7 cellular contexts compared by ENCODE assay signal in the genomic region with DNA sequence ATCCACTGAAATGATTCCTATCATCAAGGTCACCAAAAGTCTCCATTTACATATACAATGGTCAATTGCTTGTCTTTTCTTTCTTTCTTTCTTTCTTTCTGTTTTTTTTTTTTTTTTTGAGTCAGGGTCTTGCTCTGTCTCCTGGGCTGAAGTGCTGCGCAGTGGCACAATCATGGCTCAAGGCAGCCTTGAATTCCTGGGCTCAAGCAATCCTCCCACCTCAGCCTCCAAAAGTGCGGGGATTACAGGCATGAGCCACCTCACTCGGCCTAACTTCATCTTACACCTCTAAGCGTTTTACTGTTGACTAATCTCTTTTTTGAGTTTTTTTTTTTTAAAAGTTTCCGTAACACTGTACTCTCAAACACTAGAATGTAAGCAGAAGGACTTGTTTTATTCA. TPM values are rescaled to one million over a fixed set of nuclear protein-coding genes. Genes with fewer than 3 reads are reported as not detected.
A peak's percentile ranks its signal among the peaks of the same experiment; 100 is the strongest.
DNase-seq lines count a peak whose midpoint lies in the region; ATAC-seq lines count a peak whose summit lies in the region.

No MANE protein-coding gene starts in this region.

- H3K9me3 ChIP-seq in HUES48 (ENCODE audit: control insufficient read depth, insufficient read depth, low read length) (no peaks in the 10 kb centered on the region), iPS-15b (ENCODE audit: control insufficient read depth, insufficient read depth, low read length) (no peaks in the 10 kb centered on the region)

- no peak overlapping the region for H3K27ac ChIP-seq in HUES48 (ENCODE audit: low read depth, low read length)

- H3K9ac ChIP-seq in HUES48 (ENCODE audit: low read depth, low read length) (peak overlapping the region; percentile 87), iPS-15b (ENCODE audit: low read depth, low read length) (peak overlapping the region; percentile 96)

- H3K27me3 Mint-ChIP-seq in activated T-helper 1 cell treated with anti-CD3 and anti-CD28 coated beads, Interleukin-12 subunit alpha, Interleukin-12 subunit beta, Interleukin-2, Interleukin-4 antibody, amounts not matched to agents 30 ng/mL and 10 ng/mL and 1 ng/mL, durations not matched to agents 14 hours and 24 hours and 36 hours (ENCODE audit: insufficient read depth) = peaks cover 2% of the 10 kb centered on the region
- H3K27me3 Mint-ChIP-seq in stimulated activated memory B cell treated with anti-CD40 and anti-IgM and Interleukin-4, amounts not matched to agents 10 μg/mL and 1 μg/mL and 100 μg/mL, for 72 hours = no peaks in the 10 kb centered on the region

- H3K4me1 ChIP-seq in HUES48 (ENCODE audit: control insufficient read depth, insufficient read depth, low read length) = peaks cover 10% of the 10 kb centered on the region; the same call in 1 of the 2 replicates
- H3K4me1 ChIP-seq in iPS-15b (ENCODE audit: control insufficient read depth, insufficient read depth, low read length) = no peaks in the 10 kb centered on the region

- H3K36me3 ChIP-seq in HUES48 (ENCODE audit: control insufficient read depth, insufficient read depth, low read length) = peaks cover 47% of the 10 kb centered on the region
- peaks cover 6% of the 10 kb centered on the region for H3K36me3 ChIP-seq in iPS-15b (ENCODE audit: control insufficient read depth, insufficient read depth, low read length)

- H3K36me3 Mint-ChIP-seq in activated T-helper 1 cell treated with anti-CD3 and anti-CD28 coated beads, Interleukin-12 subunit alpha, Interleukin-12 subunit beta, Interleukin-2, Interleukin-4 antibody, amounts not matched to agents 30 ng/mL and 10 ng/mL and 1 ng/mL, durations not matched to agents 14 hours and 24 hours and 36 hours (ENCODE audit: low read depth) = peaks cover 17% of the 10 kb centered on the region
- peaks cover 12% of the 10 kb centered on the region for H3K36me3 Mint-ChIP-seq in stimulated activated memory B cell treated with anti-CD40 and anti-IgM and Interleukin-4, amounts not matched to agents 10 μg/mL and 1 μg/mL and 100 μg/mL, for 72 hours

- no peak for DNase-seq in activated T-helper 1 cell treated with anti-CD3 and anti-CD28 coated beads, Interleukin-12 subunit alpha, Interleukin-12 subunit beta, Interleukin-2, Interleukin-4 antibody, amounts not matched to agents 30 ng/mL and 10 ng/mL and 1 ng/mL, durations not matched to agents 14 hours and 24 hours and 36 hours (ENCODE audit: low spot score)
- no peak for DNase-seq in UCSD-AML1 (lab: John Stamatoyannopoulos, UW; ENCODE audit: unreplicated experiment)
- no peak for DNase-seq in stimulated activated naive CD4-positive, alpha-beta T cell (lab: John Stamatoyannopoulos, UW)

- no peak for ATAC-seq in stimulated activated memory B cell treated with anti-CD40 and anti-IgM and Interleukin-4, amounts not matched to agents 10 μg/mL and 1 μg/mL and 100 μg/mL, for 72 hours
- no peak for ATAC-seq in activated CD4-positive, CD25-positive, alpha-beta regulatory T cell treated with anti-CD3 and anti-CD28 coated beads, Interleukin-2, amount 50 U/mL, for 24 hours

- intact Hi-C loops in activated T-helper 1 cell treated with anti-CD3 and anti-CD28 coated beads, Interleukin-12 subunit alpha, Interleukin-12 subunit beta, Interleukin-2, Interleukin-4 antibody, amounts not matched to agents 30 ng/mL and 10 ng/mL and 1 ng/mL, durations not matched to agents 14 hours and 24 hours and 36 hours (cut with micrococcal nuclease) = loop anchor here (5.0 kb wide), 1 partner anchor 717 kb away; a partner anchor contains a TSS

- H3K4me3 ChIP-seq in HUES48 (ENCODE audit: low read depth, low read length) (peak overlapping the region; percentile 99), iPS-15b (ENCODE audit: low read depth, low read length) (peak overlapping the region; percentile 100)

- H3K9me3 Mint-ChIP-seq in activated T-helper 1 cell treated with anti-CD3 and anti-CD28 coated beads, Interleukin-12 subunit alpha, Interleukin-12 subunit beta, Interleukin-2, Interleukin-4 antibody, amounts not matched to agents 30 ng/mL and 10 ng/mL and 1 ng/mL, durations not matched to agents 14 hours and 24 hours and 36 hours = no peaks in the 10 kb centered on the region
- H3K9me3 Mint-ChIP-seq in stimulated activated memory B cell treated with anti-CD40 and anti-IgM and Interleukin-4, amounts not matched to agents 10 μg/mL and 1 μg/mL and 100 μg/mL, for 72 hours = no peaks in the 10 kb centered on the region

- H3K4me1 Mint-ChIP-seq in activated T-helper 1 cell treated with anti-CD3 and anti-CD28 coated beads, Interleukin-12 subunit alpha, Interleukin-12 subunit beta, Interleukin-2, Interleukin-4 antibody, amounts not matched to agents 30 ng/mL and 10 ng/mL and 1 ng/mL, durations not matched to agents 14 hours and 24 hours and 36 hours (ENCODE audit: low read depth) = peaks cover 33% of the 10 kb centered on the region
- H3K4me1 Mint-ChIP-seq in stimulated activated memory B cell treated with anti-CD40 and anti-IgM and Interleukin-4, amounts not matched to agents 10 μg/mL and 1 μg/mL and 100 μg/mL, for 72 hours = peaks cover 23% of the 10 kb centered on the region

- peak overlapping the region; percentile 98 for H3K4me3 Mint-ChIP-seq in activated T-helper 1 cell treated with anti-CD3 and anti-CD28 coated beads, Interleukin-12 subunit alpha, Interleukin-12 subunit beta, Interleukin-2, Interleukin-4 antibody, amounts not matched to agents 30 ng/mL and 10 ng/mL and 1 ng/mL, durations not matched to agents 14 hours and 24 hours and 36 hours
- peak overlapping the region; percentile 97 for H3K4me3 Mint-ChIP-seq in stimulated activated memory B cell treated with anti-CD40 and anti-IgM and Interleukin-4, amounts not matched to agents 10 μg/mL and 1 μg/mL and 100 μg/mL, for 72 hours

- H3K27me3 ChIP-seq in HUES48 (ENCODE audit: control insufficient read depth, insufficient read depth, low read length) (no peaks in the 10 kb centered on the region), iPS-15b (ENCODE audit: control insufficient read depth, insufficient read depth, low read length) (no peaks in the 10 kb centered on the region)

- peak overlapping the region; percentile 94 for H3K27ac Mint-ChIP-seq in activated T-helper 1 cell treated with anti-CD3 and anti-CD28 coated beads, Interleukin-12 subunit alpha, Interleukin-12 subunit beta, Interleukin-2, Interleukin-4 antibody, amounts not matched to agents 30 ng/mL and 10 ng/mL and 1 ng/mL, durations not matched to agents 14 hours and 24 hours and 36 hours
- H3K27ac Mint-ChIP-seq in stimulated activated memory B cell treated with anti-CD40 and anti-IgM and Interleukin-4, amounts not matched to agents 10 μg/mL and 1 μg/mL and 100 μg/mL, for 72 hours = peak overlapping the region; percentile 94

RNA-seq across cellular contexts. Expression of a gene that starts 0.9 kb away (rescaled TPM):
- total RNA-seq in activated T-helper 1 cell treated with anti-CD3 and anti-CD28 coated beads, Interleukin-12 subunit alpha, Interleukin-12 subunit beta, Interleukin-2, Interleukin-4 antibody, amounts not matched to agents 30 ng/mL and 10 ng/mL and 1 ng/mL, durations not matched to agents 14 hours and 24 hours and 36 hours = 128 and 145 TPM in 2 replicates

RNA-seq across cellular contexts. Expression of a gene that starts 9.4 kb away (rescaled TPM):
- 0.70 and 0.96 TPM in 2 replicates for total RNA-seq in activated T-helper 1 cell treated with anti-CD3 and anti-CD28 coated beads, Interleukin-12 subunit alpha, Interleukin-12 subunit beta, Interleukin-2, Interleukin-4 antibody, amounts not matched to agents 30 ng/mL and 10 ng/mL and 1 ng/mL, durations not matched to agents 14 hours and 24 hours and 36 hours

RNA-seq across cellular contexts. Expression of a gene that starts 25.7 kb away (rescaled TPM):
- total RNA-seq in activated T-helper 1 cell treated with anti-CD3 and anti-CD28 coated beads, Interleukin-12 subunit alpha, Interleukin-12 subunit beta, Interleukin-2, Interleukin-4 antibody, amounts not matched to agents 30 ng/mL and 10 ng/mL and 1 ng/mL, durations not matched to agents 14 hours and 24 hours and 36 hours = 0.47 and 0.71 TPM in 2 replicates

RNA-seq across cellular contexts. Expression of a gene that starts 28.1 kb away (rescaled TPM):
- 21.9 and 23.1 TPM in 2 replicates for total RNA-seq in activated T-helper 1 cell treated with anti-CD3 and anti-CD28 coated beads, Interleukin-12 subunit alpha, Interleukin-12 subunit beta, Interleukin-2, Interleukin-4 antibody, amounts not matched to agents 30 ng/mL and 10 ng/mL and 1 ng/mL, durations not matched to agents 14 hours and 24 hours and 36 hours

RNA-seq across cellular contexts. Expression of a gene that starts 47.9 kb away (rescaled TPM):
- not detected in 2 replicates for total RNA-seq in activated T-helper 1 cell treated with anti-CD3 and anti-CD28 coated beads, Interleukin-12 subunit alpha, Interleukin-12 subunit beta, Interleukin-2, Interleukin-4 antibody, amounts not matched to agents 30 ng/mL and 10 ng/mL and 1 ng/mL, durations not matched to agents 14 hours and 24 hours and 36 hours
